13 cellular contexts compared by ENCODE assay signal in genomic region chr1:196535727-196536126, GRCh38.
DNase-seq lines count a peak whose midpoint lies in the region; ATAC-seq and TF ChIP-seq lines count a peak whose summit lies in the region.
"Had no signal": no experiment of that assay in that cellular context is flagged by ENCODE, and none has a peak within 500 bp of the region (broad histone marks: within the 10 kb centered on the region; RNA-seq: fewer than 3 reads in every experiment).

No MANE protein-coding gene starts in this region.

- peak; percentile 17 for DNase-seq in AG20443 (ENCODE audit: low spot score)
- peak; percentile 64 for DNase-seq in H4 (ENCODE audit: low spot score)
- peak; percentile 18 for DNase-seq in SK-N-DZ (ENCODE audit: low spot score)
- peak; percentile 11 for DNase-seq in glomerular visceral epithelial cell (ENCODE audit: extremely low spot score)
- no peak for DNase-seq in right cardiac atrium
- no peak for DNase-seq in suprapubic skin (ENCODE audit: low spot score in 2 of 2)
- no peak for DNase-seq in activated CD4-positive, alpha-beta T cell treated with anti-CD3 and anti-CD28 coated beads, Interleukin-2, amount 10 ng/mL, durations not matched to agents 24 days and 14 days
- DNase-seq in NCI-H1105 (lab: John Stamatoyannopoulos, UW), result no peak
- DNase-seq: activated CD4-positive, alpha-beta T cell treated with anti-CD3 and anti-CD28 coated beads for 4 hours; anterior cingulate cortex; mucosa of descending colon had no signal

- H3K4me3 ChIP-seq in right cardiac atrium (ENCODE audit: low read length) (no peak overlapping the region), suprapubic skin (no peak overlapping the region)
- H3K4me3 ChIP-seq: mucosa of descending colon had no signal

- peaks cover 3% of the 10 kb centered on the region for H3K9me3 Mint-ChIP-seq in activated CD4-positive, alpha-beta T cell treated with anti-CD3 and anti-CD28 coated beads, Interleukin-2, amount 10 ng/mL, durations not matched to agents 24 days and 14 days

- no peak for TF ChIP-seq EP300 in suprapubic skin (IDR thresholded peaks at IDR 0.05)

- H3K36me3 ChIP-seq in suprapubic skin, result no peaks in the 10 kb centered on the region

- H3K4me1 Mint-ChIP-seq in activated CD4-positive, alpha-beta T cell treated with anti-CD3 and anti-CD28 coated beads, Interleukin-2, amount 10 ng/mL, durations not matched to agents 24 days and 14 days, result no peaks in the 10 kb centered on the region
- H3K4me1 Mint-ChIP-seq: stimulated activated memory B cell treated with anti-CD40 and anti-IgM and Interleukin-4, amounts not matched to agents 10 μg/mL and 1 μg/mL and 100 μg/mL, for 72 hours had no signal

- H3K27ac ChIP-seq in right cardiac atrium (ENCODE audit: low read length) (no peak overlapping the region), suprapubic skin (no peak overlapping the region)

- WGBS in right cardiac atrium, result 78% methylated on average over 3 of the region's 3 CpGs
- WGBS in suprapubic skin, result 52% methylated on average over 3 of the region's 3 CpGs

- H3K4me1 ChIP-seq in right cardiac atrium (ENCODE audit: control insufficient read depth, insufficient read depth, low read length), result no peaks in the 10 kb centered on the region
- H3K4me1 ChIP-seq in suprapubic skin, result no peaks in the 10 kb centered on the region

- H3K9me3 ChIP-seq in right cardiac atrium (ENCODE audit: control insufficient read depth, low read length) (no peaks in the 10 kb centered on the region), suprapubic skin (peaks cover 7% of the 10 kb centered on the region)

- TF ChIP-seq CTCF in suprapubic skin (IDR thresholded peaks at IDR 0.05), result no peak

- H3K4me3 Mint-ChIP-seq in activated CD4-positive, alpha-beta T cell treated with anti-CD3 and anti-CD28 coated beads, Interleukin-2, amount 10 ng/mL, durations not matched to agents 24 days and 14 days, result no peak overlapping the region
- H3K4me3 Mint-ChIP-seq: stimulated activated memory B cell treated with anti-CD40 and anti-IgM and Interleukin-4, amounts not matched to agents 10 μg/mL and 1 μg/mL and 100 μg/mL, for 72 hours had no signal

- no peak for ATAC-seq in right cardiac atrium
- ATAC-seq: mucosa of descending colon; Panc1; stimulated activated memory B cell treated with anti-CD40 and anti-IgM and Interleukin-4, amounts not matched to agents 10 μg/mL and 1 μg/mL and 100 μg/mL, for 72 hours had no signal

- intact Hi-C loops in right cardiac atrium (cut with DNase I), result no loop called here
- intact Hi-C loops in activated CD4-positive, alpha-beta T cell treated with anti-CD3 and anti-CD28 coated beads, Interleukin-2, amount 10 ng/mL, durations not matched to agents 24 days and 14 days (cut with micrococcal nuclease), result no loop called here

- H3K27me3 ChIP-seq in right cardiac atrium (ENCODE audit: control insufficient read depth, insufficient read depth) (no peaks in the 10 kb centered on the region), suprapubic skin (no peaks in the 10 kb centered on the region)

- no peaks in the 10 kb centered on the region for H3K36me3 Mint-ChIP-seq in activated CD4-positive, alpha-beta T cell treated with anti-CD3 and anti-CD28 coated beads, Interleukin-2, amount 10 ng/mL, durations not matched to agents 24 days and 14 days (ENCODE audit: low read depth)
- H3K36me3 Mint-ChIP-seq: stimulated activated memory B cell treated with anti-CD40 and anti-IgM and Interleukin-4, amounts not matched to agents 10 μg/mL and 1 μg/mL and 100 μg/mL, for 72 hours had no signal

- no peak overlapping the region for H3K27ac Mint-ChIP-seq in activated CD4-positive, alpha-beta T cell treated with anti-CD3 and anti-CD28 coated beads, Interleukin-2, amount 10 ng/mL, durations not matched to agents 24 days and 14 days
- H3K27ac Mint-ChIP-seq: stimulated activated memory B cell treated with anti-CD40 and anti-IgM and Interleukin-4, amounts not matched to agents 10 μg/mL and 1 μg/mL and 100 μg/mL, for 72 hours had no signal

- no peaks in the 10 kb centered on the region for H3K27me3 Mint-ChIP-seq in activated CD4-positive, alpha-beta T cell treated with anti-CD3 and anti-CD28 coated beads, Interleukin-2, amount 10 ng/mL, durations not matched to agents 24 days and 14 days
- H3K27me3 Mint-ChIP-seq: stimulated activated memory B cell treated with anti-CD40 and anti-IgM and Interleukin-4, amounts not matched to agents 10 μg/mL and 1 μg/mL and 100 μg/mL, for 72 hours had no signal

- TF ChIP-seq POLR2A in suprapubic skin (IDR thresholded peaks at IDR 0.05), result no peak

Comparison
In these comparisons a context has a peak if more than half of its experiments do, and no peak if none do; other contexts are left out.
1. DNase-seq: peak in AG20443 (single experiment), H4 (single experiment), SK-N-DZ (single experiment) and glomerular visceral epithelial cell (single experiment); none in right cardiac atrium (0 of 3), suprapubic skin (0 of 2), activated CD4-positive, alpha-beta T cell treated with anti-CD3 and anti-CD28 coated beads, Interleukin-2, amount 10 ng/mL, durations not matched to agents 24 days and 14 days (single experiment) and NCI-H1105 (single experiment).